In the genomic region with DNA sequence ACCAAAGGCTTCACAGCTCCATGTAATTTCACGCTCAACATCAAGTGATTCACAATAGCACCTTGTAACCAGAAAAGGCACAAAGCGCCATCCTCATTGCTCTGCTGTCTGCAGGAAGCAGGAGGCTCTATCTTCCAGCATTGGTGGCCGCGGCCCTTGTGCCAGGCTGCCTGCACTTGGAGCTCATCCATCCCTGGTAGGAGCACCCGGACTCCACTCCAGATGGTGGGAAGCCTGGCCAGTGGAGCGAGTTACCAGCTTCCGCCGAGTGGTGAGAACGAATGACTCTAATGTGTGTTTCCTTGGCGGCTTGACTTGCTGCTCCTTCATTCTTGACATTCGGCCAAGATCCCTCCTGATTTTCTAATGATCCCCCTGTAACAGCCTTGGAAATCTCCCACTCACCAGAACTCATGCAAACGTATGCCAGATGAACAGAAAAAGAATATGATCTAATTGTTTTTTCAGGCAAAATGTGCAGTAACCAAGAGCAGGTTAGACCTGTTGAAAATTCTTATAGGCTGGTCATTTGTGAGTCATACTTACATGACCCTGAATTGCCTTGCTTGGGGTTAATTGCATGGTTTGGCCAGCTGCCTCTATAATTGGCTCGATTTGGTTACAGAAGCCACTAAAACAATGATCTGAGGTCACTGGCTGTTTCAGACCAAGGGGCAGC, we compare ENCODE assay signal across 8 cellular contexts.
A peak's percentile ranks its signal among the peaks of the same experiment; 100 is the strongest.
DNase-seq lines count a peak whose midpoint lies in the region; ATAC-seq, FAIRE-seq and TF ChIP-seq lines count a peak whose summit lies in the region.

No MANE protein-coding gene starts in this region.

- 49 to 50% methylated on average over 13 of the region's 13 CpGs for WGBS in pancreas, 2 donors
- WGBS in sigmoid colon, 2 donors: 30 to 66% methylated on average over 13 of the region's 13 CpGs

- no peak for TF ChIP-seq POLR2A in sigmoid colon (IDR thresholded peaks at IDR 0.05)

- TF ChIP-seq CTCF in pancreas (IDR thresholded peaks at IDR 0.05) (no peak), sigmoid colon (IDR thresholded peaks at IDR 0.05) (no peak)

- H3K36me3 ChIP-seq in pancreas (no peaks in the 10 kb centered on the region), sigmoid colon (no peaks in the 10 kb centered on the region)

- peak; percentile 71 to 82 (median 79) for ATAC-seq in pancreas
- ATAC-seq in GM21447 (IDR thresholded peaks at IDR 0.05; ENCODE audit: unreplicated experiment): no peak
- no peak for ATAC-seq in HG03378 (IDR thresholded peaks at IDR 0.05; ENCODE audit: unreplicated experiment)

- FAIRE-seq in endometrium (lab: Jason Lieb, UNC) (peak; percentile 96), pancreas (lab: Jason Lieb, UNC) (no peak)

- H3K27ac ChIP-seq in pancreas (peak overlapping the region in 2 of 4 donors; percentile 1 to 44), sigmoid colon (peak overlapping the region in 2 of 4 donors; percentile 14 to 31)

- DNase-seq in ELR (ENCODE audit: low read depth): peak; percentile 84
- DNase-seq in NCI-H748 treated with DMSO at 0.1 percent for 48 hours (lab: John Stamatoyannopoulos, UW): peak; percentile 20
- peak in 3 of 6 donors; percentile 8 to 60 (median 40) for DNase-seq in pancreas
- DNase-seq in sigmoid colon: no peak
- DNase-seq in NCI-H82 treated with DMSO at 0.1 percent for 48 hours (lab: John Stamatoyannopoulos, UW; ENCODE audit: unreplicated experiment): no peak

- H3K9me3 ChIP-seq in pancreas (no peaks in the 10 kb centered on the region), sigmoid colon (no peaks in the 10 kb centered on the region)

- intact Hi-C loops in pancreas (cut with DNase I) (no loop called here), sigmoid colon (cut with DNase I) (no loop called here)

- no peaks in the 10 kb centered on the region for H3K4me1 ChIP-seq in pancreas
- H3K4me1 ChIP-seq in sigmoid colon: peaks cover 0 to 30% (median 24%) of the 10 kb centered on the region in 4 donors

- TF ChIP-seq EP300 in sigmoid colon (IDR thresholded peaks at IDR 0.05): no peak

- H3K4me3 ChIP-seq in pancreas (no peak overlapping the region), sigmoid colon (no peak overlapping the region)

- H3K27me3 ChIP-seq in pancreas: no peaks in the 10 kb centered on the region
- H3K27me3 ChIP-seq in sigmoid colon: no peaks in the 10 kb centered on the region

Comparison
In these comparisons a context has a peak if more than half of its experiments do, and no peak if none do; other contexts are left out.
1. DNase-seq: peak in ELR (single experiment) and NCI-H748 treated with DMSO at 0.1 percent for 48 hours (single experiment); none in sigmoid colon (single experiment) and NCI-H82 treated with DMSO at 0.1 percent for 48 hours (single experiment).
2. ATAC-seq: peak in pancreas (4 of 4); none in GM21447 (single experiment) and HG03378 (single experiment).